7 cellular contexts compared by ENCODE assay signal in genomic region chr3:75981401-75981800, GRCh38.
"Had no signal": no experiment of that assay in that cellular context is flagged by ENCODE, and none has a peak within 500 bp of the region (broad histone marks: within the 10 kb centered on the region; RNA-seq: fewer than 3 reads in every experiment).

No MANE protein-coding gene starts in this region.

- H2AFZ ChIP-seq: GM23248 had no signal

- DNase-seq: GM23248, GOT3, H7, HFFc6, IMR-90 had no signal

- FAIRE-seq: HTR-8/SVneo had no signal

- H3K4me3 ChIP-seq: GM23248, HAP-1 had no signal

- H3K36me3 ChIP-seq: HAP-1 had no signal

- H3K4me1 ChIP-seq: HAP-1 had no signal

- H3K9me3 ChIP-seq: HAP-1 had no signal

- H3K27ac ChIP-seq: GM23248 had no signal
